ENCODE assay signal across 28 cellular contexts in the genomic region with DNA sequence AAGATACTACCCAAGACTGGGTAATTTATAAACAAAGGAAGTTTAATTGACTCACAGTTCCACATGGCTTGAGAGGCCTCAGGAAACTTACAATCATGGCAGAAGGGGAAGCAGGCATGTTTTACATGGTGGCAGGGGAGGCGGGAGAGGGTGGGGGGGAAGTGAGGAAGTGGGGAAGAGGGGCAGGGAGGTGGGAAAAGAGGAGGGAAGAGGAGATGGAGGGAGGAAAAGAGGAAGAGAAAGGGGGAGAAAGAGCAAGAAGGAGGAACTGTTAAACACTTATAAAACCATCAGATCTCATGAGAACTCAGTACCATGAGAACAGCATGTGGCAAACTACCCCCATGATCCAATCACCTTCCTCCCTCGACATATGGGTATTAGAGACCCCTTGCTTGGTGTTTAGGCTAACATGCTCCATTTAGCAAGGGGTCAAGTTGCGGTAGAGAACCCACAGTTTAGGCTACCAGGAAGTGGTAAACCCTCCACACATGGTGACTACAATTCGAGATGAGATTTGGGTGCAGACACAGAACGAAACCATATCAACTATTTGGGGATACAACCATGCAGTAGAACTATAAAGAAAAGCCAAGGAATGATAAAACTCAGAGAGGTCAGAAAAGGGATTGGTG. TPM values are rescaled to one million over a fixed set of nuclear protein-coding genes. Genes with fewer than 3 reads are reported as not detected.
DNase-seq lines count a peak whose midpoint lies in the region; ATAC-seq, FAIRE-seq and TF ChIP-seq lines count a peak whose summit lies in the region.
"Had no signal": no experiment of that assay in that cellular context is flagged by ENCODE, and none has a peak within 500 bp of the region (broad histone marks: within the 10 kb centered on the region; RNA-seq: fewer than 3 reads in every experiment).

No MANE protein-coding gene starts in this region.

- BruUV-seq in OCI-LY7 (replicated peaks; lab: Mats Ljungman, UMichigan) = no TSS peak

- no peak overlapping the region for H3K4me2 ChIP-seq in OCI-LY7 (ENCODE audit: low read length)

- peaks cover 3 to 4% of the 10 kb centered on the region in 2 donors for H3K36me3 Mint-ChIP-seq in activated T-cell treated with anti-CD3 and anti-CD28 coated beads, Interleukin-2, amount 50 U/mL, for 72 hours (ENCODE audit: insufficient read depth in 2 of 2)
- H3K36me3 Mint-ChIP-seq in activated T-cell treated with anti-CD3 and anti-CD28 coated beads, Interleukin-2, amount 50 U/mL, for 4 hours (ENCODE audit: insufficient read depth) = no peaks in the 10 kb centered on the region
- H3K36me3 Mint-ChIP-seq: activated naive CD4-positive, alpha-beta T cell treated with anti-CD3 and anti-CD28 coated beads, Interleukin-2, amount 10 ng/mL, durations not matched to agents 7 days and 5 days; naive B cell; T-cell had no signal

- H3K27me3 ChIP-seq in gastrocnemius medialis = no peaks in the 10 kb centered on the region
- H3K27me3 ChIP-seq: ascending aorta, suprapubic skin, vagina had no signal

- no peaks in the 10 kb centered on the region for H4K20me1 ChIP-seq in OCI-LY7 (ENCODE audit: insufficient read depth, low read length)

- intact Hi-C loops in OCI-LY7 (cut with micrococcal nuclease; ENCODE audit: unreplicated experiment) (no loop called here), gastrocnemius medialis (cut with DNase I; ENCODE audit: low total_unique reads) (loop anchor here (10.0 kb wide), 1 partner anchor 252 kb away; a partner anchor contains a TSS)

- H3K4me3 ChIP-seq in OCI-LY7 (ENCODE audit: low read depth, low read length, poor library complexity, severe bottlenecking) (no peak overlapping the region), gastrocnemius medialis (no peak overlapping the region)
- H3K4me3 ChIP-seq: ascending aorta, suprapubic skin, vagina had no signal

- H3K4me3 Mint-ChIP-seq in activated T-cell treated with anti-CD3 and anti-CD28 coated beads, Interleukin-2, amount 50 U/mL, for 72 hours = peak overlapping the region; percentile 15 to 53
- H3K4me3 Mint-ChIP-seq in activated T-cell treated with anti-CD3 and anti-CD28 coated beads, Interleukin-2, amount 50 U/mL, for 4 hours = no peak overlapping the region
- H3K4me3 Mint-ChIP-seq: activated naive CD4-positive, alpha-beta T cell treated with anti-CD3 and anti-CD28 coated beads, Interleukin-2, amount 10 ng/mL, durations not matched to agents 7 days and 5 days; T-cell had no signal

- peaks cover 12% of the 10 kb centered on the region for H3K79me2 ChIP-seq in OCI-LY7 (ENCODE audit: insufficient read depth, low read depth, low read length)

- peak; percentile 86 for FAIRE-seq in GM19239 (lab: Jason Lieb, UNC)
- FAIRE-seq: A204.1, G401.6 had no signal

- H3K27me3 Mint-ChIP-seq in activated T-cell treated with anti-CD3 and anti-CD28 coated beads, Interleukin-2, amount 50 U/mL, for 72 hours (ENCODE audit: low read depth) = no peaks in the 10 kb centered on the region
- no peaks in the 10 kb centered on the region for H3K27me3 Mint-ChIP-seq in activated T-cell treated with anti-CD3 and anti-CD28 coated beads, Interleukin-2, amount 50 U/mL, for 4 hours (ENCODE audit: low read depth)

- H3K4me1 ChIP-seq in OCI-LY7 (ENCODE audit: insufficient read depth, low read length, poor library complexity, severe bottlenecking) = peaks cover 27% of the 10 kb centered on the region
- peaks cover 14 to 27% of the 10 kb centered on the region in 2 donors for H3K4me1 ChIP-seq in gastrocnemius medialis

- TF ChIP-seq POLR2A in gastrocnemius medialis (IDR thresholded peaks at IDR 0.05) = no peak

- no peaks in the 10 kb centered on the region for H3K9me3 Mint-ChIP-seq in activated T-cell treated with anti-CD3 and anti-CD28 coated beads, Interleukin-2, amount 50 U/mL, for 72 hours
- H3K9me3 Mint-ChIP-seq in activated T-cell treated with anti-CD3 and anti-CD28 coated beads, Interleukin-2, amount 50 U/mL, for 4 hours = no peaks in the 10 kb centered on the region
- H3K9me3 Mint-ChIP-seq: activated naive CD4-positive, alpha-beta T cell treated with anti-CD3 and anti-CD28 coated beads, Interleukin-2, amount 10 ng/mL, durations not matched to agents 7 days and 5 days; naive B cell; T-cell had no signal

- in situ Hi-C loops in gastrocnemius medialis (cut with MboI; ENCODE audit: low sequenced_read_pairs in 4 of 4) = no loop called here

- peak overlapping the region; percentile 49; the same call in 1 of the 2 replicates for H2AFZ ChIP-seq in OCI-LY7 (ENCODE audit: low read length)

- peaks cover 32% of the 10 kb centered on the region for H3K4me1 Mint-ChIP-seq in activated T-cell treated with anti-CD3 and anti-CD28 coated beads, Interleukin-2, amount 50 U/mL, for 72 hours (ENCODE audit: low read depth)
- H3K4me1 Mint-ChIP-seq in activated T-cell treated with anti-CD3 and anti-CD28 coated beads, Interleukin-2, amount 50 U/mL, for 4 hours (ENCODE audit: low read depth) = peaks cover 29% of the 10 kb centered on the region

- CTCF ChIA-PET in OCI-LY7 (lab: Charles Lee; ENCODE audit: unreplicated experiment) = no interaction called here

- H3K36me3 ChIP-seq in OCI-LY7 (ENCODE audit: insufficient read depth, low read length) (no peaks in the 10 kb centered on the region; the same call in 1 of the 2 replicates), gastrocnemius medialis (no peaks in the 10 kb centered on the region)
- H3K36me3 ChIP-seq: ascending aorta, suprapubic skin, vagina had no signal

- H3K27ac Mint-ChIP-seq in activated T-cell treated with anti-CD3 and anti-CD28 coated beads, Interleukin-2, amount 50 U/mL, for 72 hours = peak overlapping the region; percentile 78
- H3K27ac Mint-ChIP-seq: naive B cell had no signal

- ATAC-seq in activated T-cell treated with anti-CD3 and anti-CD28 coated beads, Interleukin-2, amount 50 U/mL, for 72 hours (replicated peaks in 1 of 2) = no peak
- ATAC-seq in activated T-cell treated with anti-CD3 and anti-CD28 coated beads, Interleukin-2, amount 50 U/mL, for 4 hours = no peak
- ATAC-seq in gastrocnemius medialis (no peak), HG03139 (IDR thresholded peaks at IDR 0.05; ENCODE audit: unreplicated experiment) (no peak), GM21515 (IDR thresholded peaks at IDR 0.05; ENCODE audit: unreplicated experiment) (no peak)
- ATAC-seq: PC-3, sciatic nerve, T-cell had no signal

- H3K9me3 ChIP-seq in OCI-LY7 (ENCODE audit: low read length) = no peaks in the 10 kb centered on the region; the same call in 1 of the 2 replicates
- H3K9me3 ChIP-seq in gastrocnemius medialis = no peaks in the 10 kb centered on the region
- H3K9me3 ChIP-seq: ascending aorta, suprapubic skin, vagina had no signal

- no peak for TF ChIP-seq CTCF in OCI-LY7 (conservative IDR thresholded peaks at IDR 0.05; ENCODE audit: low read length)
- TF ChIP-seq CTCF in gastrocnemius medialis (IDR thresholded peaks at IDR 0.05 in 4 of 5, conservative IDR thresholded peaks at IDR 0.05 in 1 of 5) = no peak

- POLR2A ChIA-PET in OCI-LY7 (lab: Charles Lee) = interaction anchor here (0.8 kb wide), 1 partner anchor 10 kb away, joined by 3 read pairs; no protein-coding TSS in a partner anchor

- H3K9me2 ChIP-seq in OCI-LY7 (ENCODE audit: insufficient read depth, low read length) = no peaks in the 10 kb centered on the region

- no peak overlapping the region for H3K27ac ChIP-seq in OCI-LY7 (ENCODE audit: low read depth, low read length, poor library complexity, severe bottlenecking)
- H3K27ac ChIP-seq in gastrocnemius medialis = peak overlapping the region in 3 of 4 donors; percentile 95 to 99 (median 97)
- H3K27ac ChIP-seq: ascending aorta, suprapubic skin, vagina, VCaP had no signal

- DNase-seq in activated T-cell treated with anti-CD3 and anti-CD28 coated beads, Interleukin-2, amount 50 U/mL, for 72 hours = no peak
- DNase-seq in activated T-cell treated with anti-CD3 and anti-CD28 coated beads, Interleukin-2, amount 50 U/mL, for 4 hours = no peak
- DNase-seq in GM19239 (ENCODE audit: insufficient read length, low spot score) = no peak
- no peak for DNase-seq in OCI-LY7 (ENCODE audit: low spot score)
- no peak for DNase-seq in gastrocnemius medialis
- no peak for DNase-seq in NCI-H510A (lab: John Stamatoyannopoulos, UW)
- DNase-seq: activated CD4-positive, alpha-beta T cell treated with anti-CD3 and anti-CD28 coated beads, Interleukin-2, amount 50 U/mL, for 1 hour; activated naive CD4-positive, alpha-beta T cell treated with anti-CD3 and anti-CD28 coated beads, Interleukin-2, amount 10 ng/mL, durations not matched to agents 7 days and 5 days; DMS 273 treated with DMSO at 0.1 percent for 48 hours; foreskin melanocyte; GOT3; islet precursor cell; mesenchymal stem cell; naive B cell; NCI-H526 treated with DMSO at 0.1 percent for 48 hours; PC-3; SIG-M5; stimulated activated CD4-positive, alpha-beta T cell treated with anti-CD3 and anti-CD28 coated beads, Interleukin-15, amount 100 ng/mL, for 24 hours; T-cell had no signal

RNA-seq across cellular contexts. Expression of a gene that starts 3.5 kb away (rescaled TPM):
- total RNA-seq in activated T-cell treated with anti-CD3 and anti-CD28 coated beads, Interleukin-2, amount 50 U/mL, for 72 hours = 10 to 100 TPM; 88.2 to 88.6 TPM
- total RNA-seq in activated T-cell treated with anti-CD3 and anti-CD28 coated beads, Interleukin-2, amount 50 U/mL, for 4 hours = 10 to 100 TPM; 31.8 to 37.4 (median 36.2) TPM
- total RNA-seq in OCI-LY7 (2014; rRNA removed; shearing (Covaris generic)) = 91.1 and 136 TPM in 2 replicates
- total RNA-seq in OCI-LY7 (2022) (114 and 116 TPM in 2 replicates), gastrocnemius medialis (10 to 100 TPM; 27.9 to 87.0 (median 35.3) TPM)

RNA-seq across cellular contexts. Expression of a gene that starts 53.0 kb away (rescaled TPM):
- 10 to 100 TPM; 30.1 to 37.5 TPM for total RNA-seq in activated T-cell treated with anti-CD3 and anti-CD28 coated beads, Interleukin-2, amount 50 U/mL, for 72 hours
- total RNA-seq in activated T-cell treated with anti-CD3 and anti-CD28 coated beads, Interleukin-2, amount 50 U/mL, for 4 hours = 10 to 100 TPM; 46.3 to 49.3 (median 47.4) TPM
- total RNA-seq in OCI-LY7 (2014; rRNA removed; shearing (Covaris generic)) = 40.2 and 43.8 TPM in 2 replicates
- total RNA-seq in OCI-LY7 (2022) = 59.9 and 65.9 TPM in 2 replicates
- 10 to 100 TPM; 12.9 to 18.0 (median 14.3) TPM for total RNA-seq in gastrocnemius medialis
